In genomic region chr2:226781471-226781870, GRCh38 we compare ENCODE assay signal across 22 cellular contexts. TPM values are rescaled to one million over a fixed set of nuclear protein-coding genes. Genes with fewer than 3 reads are reported as not detected.
DNase-seq lines count a peak whose midpoint lies in the region; ATAC-seq and TF ChIP-seq lines count a peak whose summit lies in the region.
"Had no signal": no experiment of that assay in that cellular context is flagged by ENCODE, and none has a peak within 500 bp of the region (broad histone marks: within the 10 kb centered on the region; RNA-seq: fewer than 3 reads in every experiment).

No MANE protein-coding gene starts in this region.

- no peaks in the 10 kb centered on the region for H3K27me3 ChIP-seq in hepatocyte
- H3K27me3 ChIP-seq in CD8-positive, alpha-beta memory T cell (ENCODE audit: insufficient read depth, low read length, poor library complexity, severe bottlenecking), result no peaks in the 10 kb centered on the region
- H3K27me3 ChIP-seq: dorsolateral prefrontal cortex, heart right ventricle, right atrium auricular region, suprapubic skin had no signal

- no peak overlapping the region for H2AFZ ChIP-seq in hepatocyte

- no peaks in the 10 kb centered on the region for H3K9me2 ChIP-seq in hepatocyte (replicated peaks; ENCODE audit: insufficient read depth)

- H3K36me3 Mint-ChIP-seq in osteocyte (ENCODE audit: unreplicated experiment), result peaks cover 12% of the 10 kb centered on the region
- no peaks in the 10 kb centered on the region for H3K36me3 Mint-ChIP-seq in CD8-positive, alpha-beta memory T cell

- H3K4me1 ChIP-seq in hepatocyte (ENCODE audit: insufficient read depth), result peaks cover 16% of the 10 kb centered on the region
- no peaks in the 10 kb centered on the region for H3K4me1 ChIP-seq in CD8-positive, alpha-beta memory T cell (ENCODE audit: insufficient read depth, low read length)

- H3K9me3 Mint-ChIP-seq in osteocyte (ENCODE audit: unreplicated experiment), result no peaks in the 10 kb centered on the region
- peaks cover 0 to 1% (median 0%) of the 10 kb centered on the region in 5 donors for H3K9me3 Mint-ChIP-seq in CD8-positive, alpha-beta memory T cell
- H3K9me3 Mint-ChIP-seq: CD4-positive, alpha-beta T cell had no signal

- H3K27me3 Mint-ChIP-seq in osteocyte (ENCODE audit: unreplicated experiment), result no peaks in the 10 kb centered on the region
- H3K27me3 Mint-ChIP-seq in CD8-positive, alpha-beta memory T cell, result peaks cover 3 to 4% of the 10 kb centered on the region in 2 donors
- H3K27me3 Mint-ChIP-seq: CD4-positive, alpha-beta T cell had no signal

- DNase-seq in ELF-1 (ENCODE audit: low read depth, low spot score) (peak; percentile 47), astrocyte of the spinal cord (ENCODE audit: low read depth, low spot score) (peak; percentile 40), hepatocyte (ENCODE audit: low spot score) (no peak), osteocyte (ENCODE audit: extremely low spot score, unreplicated experiment) (no peak), omental fat pad (ENCODE audit: low spot score) (no peak), germinal center (ENCODE audit: low spot score) (no peak)
- DNase-seq in NK-92 treated with Interleukin-12 subunit alpha and Interleukin-12 subunit beta, amount 100 ng/mL, for 24 hours (lab: John Stamatoyannopoulos, UW), result no peak
- DNase-seq in CD8-positive, alpha-beta memory T cell, result no peak
- DNase-seq: activated CD4-positive, alpha-beta T cell treated with anti-CD3 and anti-CD28 coated beads, Interleukin-2, amount 50 U/mL, for 48 hours; activated naive CD4-positive, alpha-beta T cell treated with anti-CD3 and anti-CD28 coated beads, Interleukin-2, amount 50 U/mL, for 16 hours; activated T-cell treated with anti-CD3 and anti-CD28 coated beads, Interleukin-2, amount 50 U/mL, for 1 hour; CD4-positive, alpha-beta T cell; DMS153; dorsolateral prefrontal cortex; heart right ventricle; mammary epithelial cell; NCI-H1694; NCI-H748 treated with DMSO at 0.1 percent for 48 hours; T-helper 2 cell; WERI-Rb-1 had no signal

- in situ Hi-C loops in astrocyte of the spinal cord (cut with HindIII; ENCODE audit: low sequenced_read_pairs), result loop anchor here (25.0 kb wide), 1 partner anchor 1119 kb away; no protein-coding TSS in a partner anchor

- peaks cover 30% of the 10 kb centered on the region for H3K4me1 Mint-ChIP-seq in osteocyte (ENCODE audit: unreplicated experiment)
- no peaks in the 10 kb centered on the region for H3K4me1 Mint-ChIP-seq in CD8-positive, alpha-beta memory T cell

- no peak overlapping the region for H3K4me3 ChIP-seq in astrocyte of the spinal cord (ENCODE audit: low read depth, low read length)
- no peak overlapping the region for H3K4me3 ChIP-seq in hepatocyte
- H3K4me3 ChIP-seq in CD8-positive, alpha-beta memory T cell (ENCODE audit: low read length), result no peak overlapping the region
- H3K4me3 ChIP-seq: dorsolateral prefrontal cortex, heart right ventricle, right atrium auricular region, suprapubic skin had no signal

- H3K27ac Mint-ChIP-seq in osteocyte (ENCODE audit: unreplicated experiment), result peak overlapping the region; percentile 79
- H3K27ac Mint-ChIP-seq in CD8-positive, alpha-beta memory T cell, result no peak overlapping the region
- H3K27ac Mint-ChIP-seq: CD4-positive, alpha-beta T cell had no signal

- no peaks in the 10 kb centered on the region for H4K20me1 ChIP-seq in hepatocyte (ENCODE audit: insufficient read depth, poor library complexity, severe bottlenecking)

- no peaks in the 10 kb centered on the region for H3K9me3 ChIP-seq in hepatocyte (ENCODE audit: low read depth)
- no peaks in the 10 kb centered on the region for H3K9me3 ChIP-seq in CD8-positive, alpha-beta memory T cell (ENCODE audit: low read length)
- H3K9me3 ChIP-seq: right atrium auricular region, suprapubic skin had no signal

- CTCF ChIA-PET in CD8-positive, alpha-beta memory T cell (lab: Charles Lee), result no interaction called here

- H3K4me3 Mint-ChIP-seq in osteocyte (ENCODE audit: unreplicated experiment), result peak overlapping the region; percentile 30
- H3K4me3 Mint-ChIP-seq in CD8-positive, alpha-beta memory T cell, result no peak overlapping the region
- H3K4me3 Mint-ChIP-seq: CD4-positive, alpha-beta T cell had no signal

- WGBS in hepatocyte (ENCODE audit: low lambda C conversion rate, missing lambda C conversion rate), result 54% methylated on average over 5 of the region's 5 CpGs

- H3K79me2 ChIP-seq in hepatocyte, result peaks cover 89% of the 10 kb centered on the region

- H3K27ac ChIP-seq in hepatocyte, result peak overlapping the region; percentile 76
- no peak overlapping the region for H3K27ac ChIP-seq in CD8-positive, alpha-beta memory T cell (ENCODE audit: low read depth, low read length)
- H3K27ac ChIP-seq: dorsolateral prefrontal cortex, suprapubic skin, WERI-Rb-1 had no signal

- H3K36me3 ChIP-seq in hepatocyte (replicated peaks; ENCODE audit: insufficient read depth, low read depth), result peaks cover 6% of the 10 kb centered on the region
- no peaks in the 10 kb centered on the region for H3K36me3 ChIP-seq in CD8-positive, alpha-beta memory T cell (ENCODE audit: insufficient read depth, low read length)
- H3K36me3 ChIP-seq: right atrium auricular region, WERI-Rb-1 had no signal

- H3K4me2 ChIP-seq in hepatocyte, result peak overlapping the region; percentile 52

- TF ChIP-seq CTCF in astrocyte of the spinal cord (IDR thresholded peaks at IDR 0.05; ENCODE audit: low read depth, low read length) (no peak), hepatocyte (IDR thresholded peaks at IDR 0.05; ENCODE audit: poor library complexity) (no peak), osteocyte (IDR thresholded peaks at IDR 0.05) (no peak), omental fat pad (IDR thresholded peaks at IDR 0.05) (no peak)

- POLR2A ChIA-PET in CD8-positive, alpha-beta memory T cell (lab: Charles Lee), result no interaction called here

- ATAC-seq in omental fat pad (ENCODE audit: low FRiP score), result no peak

RNA-seq across cellular contexts. Expression of gene IRS1, which starts 18.1 kb away (rescaled TPM):
- total RNA-seq in hepatocyte (20.1 and 25.6 TPM in 2 replicates), osteocyte (19.8 and 20.0 TPM in 2 replicates), omental fat pad (10 to 100 TPM; 14.3 to 16.2 (median 15.5) TPM)
- polyA plus RNA-seq in hepatocyte, result 10.9 and 12.5 TPM in 2 replicates
- total RNA-seq in CD8-positive, alpha-beta memory T cell, result 1 to 10 TPM; 3.6 to 3.9 TPM
- polyA plus RNA-seq in CD8-positive, alpha-beta memory T cell, result 0.20 TPM

RNA-seq across cellular contexts. Expression of gene RHBDD1, which starts 54.4 kb away (rescaled TPM):
- total RNA-seq in hepatocyte (16.2 and 20.1 TPM in 2 replicates), osteocyte (27.7 and 32.7 TPM in 2 replicates), omental fat pad (10 to 100 TPM; 12.1 to 21.6 (median 19.3) TPM)
- polyA plus RNA-seq in hepatocyte, result 13.1 and 20.9 TPM in 2 replicates
- total RNA-seq in CD8-positive, alpha-beta memory T cell, result 10 to 100 TPM; 32.8 to 35.7 TPM
- polyA plus RNA-seq in CD8-positive, alpha-beta memory T cell, result 19.2 TPM

Comparison
In these comparisons a context has a peak if more than half of its experiments do, and no peak if none do; other contexts are left out.
1. DNase-seq: peak in ELF-1 (single experiment) and astrocyte of the spinal cord (single experiment); none in hepatocyte (single experiment), osteocyte (single experiment), NK-92 treated with Interleukin-12 subunit alpha and Interleukin-12 subunit beta, amount 100 ng/mL, for 24 hours (single experiment), omental fat pad (single experiment), germinal center (single experiment) and CD8-positive, alpha-beta memory T cell (0 of 5).